27 cellular contexts compared by ENCODE assay signal in genomic region chr11:31141804-31142203, GRCh38.
DNase-seq lines count a peak whose midpoint lies in the region; ATAC-seq and TF ChIP-seq lines count a peak whose summit lies in the region.
"Had no signal": no experiment of that assay in that cellular context is flagged by ENCODE, and none has a peak within 500 bp of the region (broad histone marks: within the 10 kb centered on the region; RNA-seq: fewer than 3 reads in every experiment).

No MANE protein-coding gene starts in this region.

- H3K36me3 Mint-ChIP-seq in progenitor cell of endocrine pancreas (ENCODE audit: insufficient read depth) = no peaks in the 10 kb centered on the region
- H3K36me3 Mint-ChIP-seq: activated naive CD4-positive, alpha-beta T cell treated with anti-CD3 and anti-CD28 coated beads, Interleukin-2, amount 10 ng/mL, durations not matched to agents 7 days and 5 days; immature natural killer cell had no signal

- H3K9me3 Mint-ChIP-seq in progenitor cell of endocrine pancreas (ENCODE audit: low read depth) = no peaks in the 10 kb centered on the region
- H3K9me3 Mint-ChIP-seq: activated naive CD4-positive, alpha-beta T cell treated with anti-CD3 and anti-CD28 coated beads, Interleukin-2, amount 10 ng/mL, durations not matched to agents 7 days and 5 days; activated T-cell treated with anti-CD3 and anti-CD28 coated beads, Interleukin-2, amount 50 U/mL, for 4 hours had no signal

- H3K36me3 ChIP-seq in HUES48 (ENCODE audit: control insufficient read depth, insufficient read depth, low read length) (no peaks in the 10 kb centered on the region), thyroid gland (no peaks in the 10 kb centered on the region)
- H3K36me3 ChIP-seq: ascending aorta, neutrophil, thoracic aorta had no signal

- peak overlapping the region; percentile 86 for H3K27ac Mint-ChIP-seq in progenitor cell of endocrine pancreas
- H3K27ac Mint-ChIP-seq: activated naive CD4-positive, alpha-beta T cell treated with anti-CD3 and anti-CD28 coated beads, Interleukin-2, amount 10 ng/mL, durations not matched to agents 7 days and 5 days; immature natural killer cell had no signal

- H3K4me1 ChIP-seq in HUES48 (ENCODE audit: control insufficient read depth, insufficient read depth, low read length) = peaks cover 45% of the 10 kb centered on the region
- H3K4me1 ChIP-seq in thyroid gland = no peaks in the 10 kb centered on the region
- H3K4me1 ChIP-seq: ascending aorta had no signal

- peaks cover 8% of the 10 kb centered on the region for H3K4me1 Mint-ChIP-seq in progenitor cell of endocrine pancreas (ENCODE audit: low read depth)
- H3K4me1 Mint-ChIP-seq: activated naive CD4-positive, alpha-beta T cell treated with anti-CD3 and anti-CD28 coated beads, Interleukin-2, amount 10 ng/mL, durations not matched to agents 7 days and 5 days; immature natural killer cell had no signal

- 62 to 66% methylated on average over 6 of the region's 6 CpGs for WGBS in thyroid gland, 2 donors

- H3K27me3 Mint-ChIP-seq in progenitor cell of endocrine pancreas = no peaks in the 10 kb centered on the region

- intact Hi-C loops in thyroid gland (cut with DNase I) = no loop called here

- H3K9me3 ChIP-seq in HUES48 (ENCODE audit: control insufficient read depth, insufficient read depth, low read length) (no peaks in the 10 kb centered on the region), thyroid gland (no peaks in the 10 kb centered on the region)
- H3K9me3 ChIP-seq: ascending aorta, mucosa of descending colon, neutrophil, thoracic aorta had no signal

- H3K9ac ChIP-seq in HUES48 (ENCODE audit: low read depth, low read length) = no peak overlapping the region

- no peak overlapping the region for H3K4me3 ChIP-seq in HUES48 (ENCODE audit: low read depth, low read length)
- no peak overlapping the region for H3K4me3 ChIP-seq in thyroid gland (replicated peaks in 1 of 3)
- H3K4me3 ChIP-seq: ascending aorta, GM12878, hepatocyte, mucosa of descending colon, smooth muscle cell, thoracic aorta had no signal

- DNase-seq in NCI-H345 (lab: John Stamatoyannopoulos, UW) (peak; percentile 68), foreskin melanocyte (peak; percentile 14), progenitor cell of endocrine pancreas (ENCODE audit: low spot score, unreplicated experiment) (no peak), thyroid gland (no peak)
- no peak for DNase-seq in stimulated activated CD4-positive, alpha-beta T cell treated with anti-CD3 and anti-CD28 coated beads, Interleukin-1b, Interleukin-23, amount 100 ng/mL, for 48 hours
- DNase-seq: activated naive CD4-positive, alpha-beta T cell treated with anti-CD3 and anti-CD28 coated beads, Interleukin-2, amount 10 ng/mL, durations not matched to agents 7 days and 5 days; activated T-cell treated with anti-CD3 and anti-CD28 coated beads, Interleukin-2, amount 50 U/mL, for 4 hours; cerebellar nuclear complex; DND-41; foreskin fibroblast; immature natural killer cell; Karpas-422; left ventricle myocardium superior; mucosa of descending colon; NCI-H2171; SIG-M5; stimulated activated CD4-positive, alpha-beta T cell treated with anti-CD3 and anti-CD28 coated beads, Interleukin-2, amount 100 ng/mL, for 48 hours; stimulated activated naive CD4-positive, alpha-beta T cell; T-helper 1 cell had no signal

- H3K27me3 ChIP-seq in HUES48 (ENCODE audit: control insufficient read depth, insufficient read depth, low read length) (no peaks in the 10 kb centered on the region), thyroid gland (no peaks in the 10 kb centered on the region)
- H3K27me3 ChIP-seq: ascending aorta, hepatocyte, neutrophil had no signal

- H3K27ac ChIP-seq in HUES48 (ENCODE audit: low read depth, low read length) (peak overlapping the region; percentile 33), thyroid gland (no peak overlapping the region)
- H3K27ac ChIP-seq: ascending aorta, hepatocyte, neutrophil, thoracic aorta had no signal

- ATAC-seq in HG03432 (IDR thresholded peaks at IDR 0.05; ENCODE audit: unreplicated experiment) = no peak
- ATAC-seq: activated T-cell treated with anti-CD3 and anti-CD28 coated beads, Interleukin-2, amount 50 U/mL, for 4 hours; GM12878; left ventricle myocardium superior; mucosa of descending colon had no signal

- no peak for TF ChIP-seq POLR2A in thyroid gland (IDR thresholded peaks at IDR 0.05)

- H3K4me3 Mint-ChIP-seq in progenitor cell of endocrine pancreas (ENCODE audit: low read depth) = peak overlapping the region; percentile 35
- H3K4me3 Mint-ChIP-seq: activated naive CD4-positive, alpha-beta T cell treated with anti-CD3 and anti-CD28 coated beads, Interleukin-2, amount 10 ng/mL, durations not matched to agents 7 days and 5 days; activated T-cell treated with anti-CD3 and anti-CD28 coated beads, Interleukin-2, amount 50 U/mL, for 4 hours; immature natural killer cell had no signal

- TF ChIP-seq CTCF in progenitor cell of endocrine pancreas (IDR thresholded peaks at IDR 0.05; ENCODE audit: unreplicated experiment) (no peak), thyroid gland (IDR thresholded peaks at IDR 0.05) (no peak)

Comparison
In these comparisons a context has a peak if more than half of its experiments do, and no peak if none do; other contexts are left out.
1. DNase-seq: peak in NCI-H345 (single experiment) and foreskin melanocyte (single experiment); none in progenitor cell of endocrine pancreas (single experiment), stimulated activated CD4-positive, alpha-beta T cell treated with anti-CD3 and anti-CD28 coated beads, Interleukin-1b, Interleukin-23, amount 100 ng/mL, for 48 hours (single experiment) and thyroid gland (0 of 2).